ENCODE assay signal across 8 cellular contexts in the genomic region with DNA sequence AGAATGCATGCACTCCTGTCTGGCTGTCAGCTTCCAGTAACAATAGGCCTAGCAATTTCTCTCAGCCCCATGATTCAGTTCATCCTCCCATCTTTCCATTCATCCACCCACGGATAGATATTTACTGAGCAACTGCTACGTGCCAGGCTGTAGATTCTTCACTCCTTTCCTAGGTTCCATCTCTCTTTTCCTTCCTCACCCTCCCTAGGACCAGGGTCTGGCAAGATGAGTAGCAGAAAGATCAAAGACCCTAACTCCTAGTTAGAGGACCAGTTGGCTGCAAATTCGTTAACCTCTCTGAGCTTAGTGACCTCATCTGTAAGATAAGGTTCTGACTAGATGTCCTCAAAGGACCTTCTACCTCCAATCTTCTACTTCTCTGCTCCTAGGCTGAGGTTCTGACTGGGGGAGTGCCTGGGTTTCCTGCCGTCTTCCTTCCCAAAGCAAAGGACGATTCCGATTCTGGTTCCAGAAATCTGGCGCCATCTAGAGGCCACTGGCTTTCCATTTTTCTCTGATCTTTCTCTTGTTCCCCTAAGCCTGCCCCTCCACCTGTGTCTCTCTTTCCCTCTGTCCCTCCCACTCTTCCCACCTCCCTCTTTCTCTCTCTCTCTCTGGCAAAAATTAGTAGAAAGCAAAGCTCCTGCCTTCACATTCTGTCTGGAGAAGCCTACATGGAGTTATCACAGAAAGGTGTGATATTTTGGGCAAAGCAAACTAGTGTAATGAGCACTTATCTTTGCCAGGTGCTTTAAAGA. TPM values are rescaled to one million over a fixed set of nuclear protein-coding genes. Genes with fewer than 3 reads are reported as not detected.
DNase-seq lines count a peak whose midpoint lies in the region; ATAC-seq and FAIRE-seq lines count a peak whose summit lies in the region.

No MANE protein-coding gene starts in this region.

- DNase-seq in ACHN (peak; percentile 70), GM18507 (ENCODE audit: extremely low spot score, insufficient read length, low read depth) (peak; percentile 37), NCI-H345 treated with DMSO at 0.1 percent for 48 hours (lab: John Stamatoyannopoulos, UW; ENCODE audit: unreplicated experiment) (peak; percentile 56), cerebellar cortex (ENCODE audit: low spot score) (peak; percentile 85), left lobe of liver (ENCODE audit: low spot score) (peak; percentile 63), OCI-M2 (lab: John Stamatoyannopoulos, UW; ENCODE audit: unreplicated experiment) (no peak)
- peak; percentile 46 to 64 for DNase-seq in activated CD4-positive, alpha-beta T cell treated with anti-CD3 and anti-CD28 coated beads for 24 hours (ENCODE audit: low read depth in 2 of 2)
- DNase-seq in stimulated activated CD4-positive, alpha-beta T cell treated with anti-CD3 and anti-CD28 coated beads, TNF-alpha, amount 100 ng/mL, for 1 hour (ENCODE audit: low read depth in 3 of 3, low spot score in 1 of 3) = peak in 2 of 3 donors; percentile 36 to 37

- ATAC-seq in left lobe of liver = peak; percentile 64

- in situ Hi-C loops in ACHN (cut with HindIII; ENCODE audit: low pct_ligation_motif_present, low pct_unique_long_range_greater_than_20kb, low sequenced_read_pairs) = no loop called here

- FAIRE-seq in GM18507 (lab: Jason Lieb, UNC) = peak; percentile 88

RNA-seq across cellular contexts. Expression of a gene that starts 26.2 kb away (rescaled TPM):
- not detected for total RNA-seq in left lobe of liver

RNA-seq across cellular contexts. Expression of a gene that starts 56.8 kb away (rescaled TPM):
- total RNA-seq in left lobe of liver = 40.7 TPM
